ENCODE assay signal across 2 cellular contexts in genomic region chr7:135736586-135737305, GRCh38.
TF ChIP-seq lines count a peak whose summit lies in the region.

No MANE protein-coding gene starts in this region.

TF ChIP-seq in IMR-90, 13 proteins besides CTCF, POLR2A, EP300 and RAD21:
- TF ChIP-seq CEBPB (IDR thresholded peaks at IDR 0.05; ENCODE audit: low read depth, low read length) (no peak), RCOR1 (IDR thresholded peaks at IDR 0.05; ENCODE audit: insufficient replicate concordance, low read length) (no peak), NFE2L2 (IDR thresholded peaks at IDR 0.05; ENCODE audit: low read depth, low read length) (no peak), MAFK (IDR thresholded peaks at IDR 0.05; ENCODE audit: low read depth, low read length) (no peak), CHD1 (IDR thresholded peaks at IDR 0.05; ENCODE audit: low read depth, low read length) (no peak)

TF ChIP-seq in H1, 55 proteins besides CTCF, POLR2A, EP300 and RAD21:
- TF ChIP-seq SP4 (IDR thresholded peaks at IDR 0.05; ENCODE audit: low read length) (no peak), POLR2AphosphoS5 (IDR thresholded peaks at IDR 0.05; ENCODE audit: low read depth, low read length) (no peak), JUND (IDR thresholded peaks at IDR 0.05; ENCODE audit: low read length) (no peak), SIRT6 (IDR thresholded peaks at IDR 0.05; ENCODE audit: low read length) (no peak), MAX (IDR thresholded peaks at IDR 0.05) (no peak), EGR1 (IDR thresholded peaks at IDR 0.05; ENCODE audit: borderline replicate concordance, low read depth, low read length) (no peak), CTBP2 (IDR thresholded peaks at IDR 0.05; ENCODE audit: borderline replicate concordance, insufficient read depth, insufficient read length, low read length) (no peak)
- TF ChIP-seq, protein P1, sequence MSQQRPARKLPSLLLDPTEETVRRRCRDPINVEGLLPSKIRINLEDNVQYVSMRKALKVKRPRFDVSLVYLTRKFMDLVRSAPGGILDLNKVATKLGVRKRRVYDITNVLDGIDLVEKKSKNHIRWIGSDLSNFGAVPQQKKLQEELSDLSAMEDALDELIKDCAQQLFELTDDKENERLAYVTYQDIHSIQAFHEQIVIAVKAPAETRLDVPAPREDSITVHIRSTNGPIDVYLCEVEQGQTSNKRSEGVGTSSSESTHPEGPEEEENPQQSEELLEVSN (IDR thresholded peaks at IDR 0.05): no peak
